12 cellular contexts compared by ENCODE assay signal in genomic region chr6:152750694-152751093, GRCh38. TPM values are rescaled to one million over a fixed set of nuclear protein-coding genes. Genes with fewer than 3 reads are reported as not detected.
DNase-seq lines count a peak whose midpoint lies in the region; ATAC-seq and TF ChIP-seq lines count a peak whose summit lies in the region.
"Had no signal": no experiment of that assay in that cellular context is flagged by ENCODE, and none has a peak within 500 bp of the region (broad histone marks: within the 10 kb centered on the region; RNA-seq: fewer than 3 reads in every experiment).

Gene VIP, plus strand, starts transcription at chr6:152750797. Its CDS starts 1,381 bp downstream, at chr6:152752178.

- no peaks in the 10 kb centered on the region for H3K4me1 ChIP-seq in cardiac muscle cell (ENCODE audit: low read depth)
- H3K4me1 ChIP-seq: body of pancreas, lower lobe of right lung had no signal

- H3K27ac ChIP-seq in cardiac muscle cell: no peak within 1 kb of the TSS
- H3K27ac ChIP-seq: body of pancreas, lower lobe of right lung had no signal

- no peak within 1 kb of the TSS for H3K4me3 ChIP-seq in cardiac muscle cell
- H3K4me3 ChIP-seq: body of pancreas, lower lobe of right lung had no signal

- peak; percentile 67 to 78 for DNase-seq in cardiac muscle cell (ENCODE audit: low read depth in 1 of 2, low spot score in 1 of 2)
- DNase-seq in left ventricle myocardium superior: no peak
- peak; percentile 36 for DNase-seq in SW480 (ENCODE audit: low spot score)
- DNase-seq in glomerular visceral epithelial cell (ENCODE audit: extremely low spot score): peak; percentile 24
- no peak for DNase-seq in MV-4-11 (lab: John Stamatoyannopoulos, UW)
- no peak for DNase-seq in hypothalamus (lab: John Stamatoyannopoulos, UW)
- DNase-seq in activated CD4-positive, alpha-beta T cell treated with anti-CD3 and anti-CD28 coated beads, Interleukin-2, amount 50 U/mL, for 4 hours: no peak
- DNase-seq: body of pancreas, lower lobe of right lung, NCI-H345 had no signal

- ATAC-seq in left ventricle myocardium superior (no peak), HG03565 (IDR thresholded peaks at IDR 0.05; ENCODE audit: unreplicated experiment) (no peak)
- ATAC-seq: body of pancreas, lower lobe of right lung had no signal

- H3K27me3 ChIP-seq in cardiac muscle cell: no peaks in the 10 kb centered on the region
- H3K27me3 ChIP-seq: body of pancreas had no signal

- intact Hi-C loops in left ventricle myocardium superior (cut with micrococcal nuclease): no loop called here

- no peaks in the 10 kb centered on the region for H3K36me3 ChIP-seq in cardiac muscle cell
- H3K36me3 ChIP-seq: lower lobe of right lung had no signal

- TF ChIP-seq CTCF in cardiac muscle cell (IDR thresholded peaks at IDR 0.05; ENCODE audit: low read depth, low read length): no peak

- H3K9me3 ChIP-seq in cardiac muscle cell (ENCODE audit: low read depth): no peaks in the 10 kb centered on the region
- H3K9me3 ChIP-seq: body of pancreas, lower lobe of right lung had no signal

RNA-seq across cellular contexts. Expression of gene VIP, which starts in this region (rescaled TPM):
- total RNA-seq in cardiac muscle cell: not detected in 2 replicates
- polyA plus RNA-seq in cardiac muscle cell: not detected in 2 replicates
- 0.42 TPM for total RNA-seq in left ventricle myocardium superior
- polyA plus RNA-seq: BJ had no signal

Comparison
In these comparisons a context has a peak if more than half of its experiments do, and no peak if none do; other contexts are left out.
1. Peak in DNase-seq in cardiac muscle cell; RNA of the gene not detected or under 1 TPM.
2. DNase-seq: peak in SW480 (single experiment) and glomerular visceral epithelial cell (single experiment); none in left ventricle myocardium superior (single experiment), MV-4-11 (single experiment), hypothalamus (0 of 51) and activated CD4-positive, alpha-beta T cell treated with anti-CD3 and anti-CD28 coated beads, Interleukin-2, amount 50 U/mL, for 4 hours (0 of 2).